ENCODE assay signal across 19 cellular contexts in the genomic region with DNA sequence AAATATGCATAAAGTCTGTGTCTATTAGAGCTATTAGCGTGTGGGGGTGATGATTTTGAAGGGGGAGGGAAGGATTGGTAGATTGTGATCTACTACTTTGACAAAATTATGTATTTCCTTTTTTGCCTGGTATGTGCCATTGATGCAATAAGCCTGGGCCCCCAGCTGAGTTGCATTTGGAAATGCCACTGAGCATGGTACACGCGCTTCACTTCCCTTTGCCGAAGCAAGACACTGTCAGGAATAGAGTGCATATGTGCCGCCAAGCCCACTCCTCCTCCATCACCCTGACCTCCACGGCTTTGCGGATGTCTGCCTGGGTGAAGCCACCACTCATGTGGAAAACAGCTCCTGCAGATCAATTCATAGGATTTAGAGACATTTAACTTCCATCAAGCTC.
"Had no signal": no experiment of that assay in that cellular context is flagged by ENCODE, and none has a peak within 500 bp of the region (broad histone marks: within the 10 kb centered on the region; RNA-seq: fewer than 3 reads in every experiment).

No MANE protein-coding gene starts in this region.

- H3K9me3 ChIP-seq: gastrocnemius medialis, mucosa of descending colon, right atrium auricular region, suprapubic skin had no signal

- H3K36me3 ChIP-seq: gastrocnemius medialis, right atrium auricular region, suprapubic skin had no signal

- H3K4me3 ChIP-seq: gastrocnemius medialis, mucosa of descending colon, right atrium auricular region, smooth muscle cell, suprapubic skin had no signal

- DNase-seq: cortex of kidney; effector memory CD8-positive, alpha-beta T cell; foreskin fibroblast; gastrocnemius medialis; head of caudate nucleus; kidney; mesenchymal stem cell; mucosa of descending colon; naive B cell; stimulated activated CD4-positive, alpha-beta T cell treated with anti-CD3 and anti-CD28 coated beads, Interleukin-12 subunit alpha, Interleukin-12 subunit beta, amount 100 ng/mL, for 4 hours; stimulated activated CD4-positive, alpha-beta T cell treated with anti-CD3 and anti-CD28 coated beads, Interleukin-1b, Interleukin-23, amount 100 ng/mL, for 48 hours; stimulated activated CD4-positive, alpha-beta T cell treated with anti-CD3 and anti-CD28 coated beads, Interleukin-4, amount 100 ng/mL, for 1 hour; stimulated activated CD8-positive, alpha-beta memory T cell treated with anti-CD3 and anti-CD28 coated beads, Interleukin-4, amount 100 ng/mL, for 48 hours; stimulated activated naive CD4-positive, alpha-beta T cell; stimulated activated naive CD8-positive, alpha-beta T cell treated with anti-CD3 and anti-CD28 coated beads, Interleukin-15, amount 100 ng/mL, for 72 hours had no signal

- H3K4me1 ChIP-seq: gastrocnemius medialis, parathyroid adenoma, right atrium auricular region, suprapubic skin had no signal

- H3K27ac ChIP-seq: gastrocnemius medialis, parathyroid adenoma, right atrium auricular region, suprapubic skin had no signal

- H3K27me3 ChIP-seq: gastrocnemius medialis, right atrium auricular region, suprapubic skin had no signal
